15 cellular contexts compared by ENCODE assay signal in the genomic region with DNA sequence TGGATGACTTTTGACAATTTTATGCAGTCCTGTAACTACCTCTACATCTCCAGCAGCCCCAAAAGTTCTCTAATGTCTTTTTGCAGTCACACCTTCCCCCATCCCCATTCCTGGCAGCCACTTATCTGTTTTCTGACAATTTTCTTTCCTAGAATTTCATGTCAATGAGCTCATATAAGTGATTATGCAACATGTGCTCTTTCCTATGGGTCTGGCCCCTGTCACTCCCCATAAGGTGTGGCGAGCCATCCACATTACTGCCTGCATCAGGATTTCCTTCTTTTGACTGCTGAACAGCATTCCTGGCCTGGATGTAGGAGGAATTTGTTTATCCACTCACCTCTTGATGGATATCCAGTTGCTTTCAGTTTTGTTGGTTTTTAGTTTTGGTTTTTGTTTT.
DNase-seq lines count a peak whose midpoint lies in the region; ATAC-seq and TF ChIP-seq lines count a peak whose summit lies in the region.
"Had no signal": no experiment of that assay in that cellular context is flagged by ENCODE, and none has a peak within 500 bp of the region (broad histone marks: within the 10 kb centered on the region; RNA-seq: fewer than 3 reads in every experiment).

No MANE protein-coding gene starts in this region.

- ATAC-seq in GM19324 (IDR thresholded peaks at IDR 0.05; ENCODE audit: low FRiP score, unreplicated experiment) (no peak), HG02840 (IDR thresholded peaks at IDR 0.05; ENCODE audit: low FRiP score, unreplicated experiment) (no peak)

- H3K27ac ChIP-seq in mammary epithelial cell (ENCODE audit: insufficient read depth, low read depth, low read length) (no peak overlapping the region), smooth muscle cell (ENCODE audit: low read depth) (peak overlapping the region; percentile 21)
- H3K27ac ChIP-seq: BLaER1, HL-60 had no signal

- H2AFZ ChIP-seq in mammary epithelial cell (ENCODE audit: low read depth, low read length) (no peak overlapping the region), smooth muscle cell (ENCODE audit: low read depth) (no peak overlapping the region)

- peaks cover 1% of the 10 kb centered on the region for H3K9me3 Mint-ChIP-seq in MCF 10A (ENCODE audit: unreplicated experiment)

- H3K36me3 ChIP-seq in mammary epithelial cell (ENCODE audit: insufficient read depth, low read length) (no peaks in the 10 kb centered on the region), smooth muscle cell (ENCODE audit: low read depth) (no peaks in the 10 kb centered on the region)
- H3K36me3 ChIP-seq: BLaER1 had no signal

- CTCF ChIA-PET in MCF 10A (lab: Yijun Ruan, JAX), result no interaction called here
- CTCF ChIA-PET in mammary epithelial cell (lab: Charles Lee; ENCODE audit: low non-redundant PET), result no interaction called here

- no peak overlapping the region for H3K4me3 Mint-ChIP-seq in MCF 10A (ENCODE audit: unreplicated experiment)
- H3K4me3 Mint-ChIP-seq: CD14-positive monocyte; CD4-positive, alpha-beta memory T cell; H9 had no signal

- intact Hi-C loops in MCF 10A (cut with micrococcal nuclease), result loop anchor here (10.0 kb wide), 1 partner anchor 126 kb away; no protein-coding TSS in a partner anchor
- intact Hi-C loops in mammary epithelial cell (cut with micrococcal nuclease), result no loop called here

- dilution Hi-C loops in mammary epithelial cell (cut with HindIII; ENCODE audit: low sequenced_read_pairs), result no loop called here

- peak; percentile 26 for DNase-seq in MCF 10A (ENCODE audit: unreplicated experiment)
- DNase-seq in mammary epithelial cell, result no peak
- DNase-seq in epithelial cell of esophagus (ENCODE audit: low read depth), result peak; percentile 46
- peak; percentile 16 for DNase-seq in fibroblast of villous mesenchyme (ENCODE audit: low read depth)
- DNase-seq in smooth muscle cell (lab: John Stamatoyannopoulos, UW; ENCODE audit: unreplicated experiment), result no peak
- no peak for DNase-seq in DMS53 (lab: John Stamatoyannopoulos, UW)
- DNase-seq: 8988T; CD4-positive, alpha-beta memory T cell; DMS 273 treated with DMSO at 0.1 percent for 48 hours; H9 had no signal

- H3K4me1 ChIP-seq in mammary epithelial cell (ENCODE audit: insufficient read depth, low read length) (no peaks in the 10 kb centered on the region), smooth muscle cell (ENCODE audit: low read depth) (no peaks in the 10 kb centered on the region)

- no peaks in the 10 kb centered on the region for H4K20me1 ChIP-seq in mammary epithelial cell (ENCODE audit: insufficient read depth, low read length)
- no peaks in the 10 kb centered on the region for H4K20me1 ChIP-seq in smooth muscle cell (ENCODE audit: low read depth)
- H4K20me1 ChIP-seq: BLaER1 had no signal

- H3K4me1 Mint-ChIP-seq in MCF 10A (ENCODE audit: insufficient read depth, unreplicated experiment), result peaks cover 6% of the 10 kb centered on the region
- H3K4me1 Mint-ChIP-seq: CD14-positive monocyte; CD4-positive, alpha-beta memory T cell had no signal

- H3K27ac Mint-ChIP-seq in MCF 10A (ENCODE audit: low read depth, unreplicated experiment), result peak overlapping the region; percentile 11
- H3K27ac Mint-ChIP-seq: CD14-positive monocyte; CD4-positive, alpha-beta memory T cell; H9 had no signal

- peaks cover 13% of the 10 kb centered on the region for H3K9me3 ChIP-seq in mammary epithelial cell (replicated peaks; ENCODE audit: insufficient read depth, low read length)
- H3K9me3 ChIP-seq in smooth muscle cell (replicated peaks; ENCODE audit: low read depth), result no peaks in the 10 kb centered on the region

- no peak overlapping the region for H3K4me2 ChIP-seq in mammary epithelial cell (ENCODE audit: insufficient read depth, low read depth, low read length)
- no peak overlapping the region for H3K4me2 ChIP-seq in smooth muscle cell
- H3K4me2 ChIP-seq: BLaER1 had no signal

- POLR2A ChIA-PET in MCF 10A (lab: Yijun Ruan, JAX), result interaction anchor here (0.7 to 1.9 kb wide), 2 partner anchors 10 to 46 kb away, joined by 3 to 7 read pairs; no protein-coding TSS in a partner anchor

- H3K27me3 ChIP-seq in mammary epithelial cell (ENCODE audit: insufficient read depth, low read length) (no peaks in the 10 kb centered on the region), smooth muscle cell (ENCODE audit: low read depth) (no peaks in the 10 kb centered on the region)
- H3K27me3 ChIP-seq: BLaER1 had no signal

- H3K27me3 Mint-ChIP-seq in MCF 10A (ENCODE audit: insufficient read depth, unreplicated experiment), result no peaks in the 10 kb centered on the region
- H3K27me3 Mint-ChIP-seq: CD4-positive, alpha-beta memory T cell had no signal

- H3K79me2 ChIP-seq in mammary epithelial cell (ENCODE audit: insufficient read depth, low read length) (no peaks in the 10 kb centered on the region), smooth muscle cell (ENCODE audit: low read depth) (no peaks in the 10 kb centered on the region)

- H3K36me3 Mint-ChIP-seq in MCF 10A (ENCODE audit: insufficient read depth, unreplicated experiment), result no peaks in the 10 kb centered on the region
- H3K36me3 Mint-ChIP-seq: CD14-positive monocyte; CD4-positive, alpha-beta memory T cell had no signal

- H3K9ac ChIP-seq in mammary epithelial cell (ENCODE audit: insufficient read depth, low read length) (no peak overlapping the region), smooth muscle cell (ENCODE audit: low read depth) (no peak overlapping the region)
- H3K9ac ChIP-seq: BLaER1 had no signal

- no peak for TF ChIP-seq CTCF in MCF 10A (IDR thresholded peaks at IDR 0.05; ENCODE audit: unreplicated experiment)
- TF ChIP-seq CTCF in mammary epithelial cell (conservative IDR thresholded peaks at IDR 0.05 in 1 of 2, IDR thresholded peaks at IDR 0.05 in 1 of 2; ENCODE audit: extremely low read depth in 1 of 2, insufficient read depth in 1 of 2, low read depth in 1 of 2, low read length in 2 of 2), result no peak
- no peak for TF ChIP-seq CTCF in epithelial cell of esophagus (IDR thresholded peaks at IDR 0.05; ENCODE audit: insufficient read depth, low read depth, low read length, missing control alignments)
- TF ChIP-seq CTCF in fibroblast of villous mesenchyme (IDR thresholded peaks at IDR 0.05; ENCODE audit: insufficient read depth, low read depth, low read length), result no peak
- no peak for TF ChIP-seq CTCF in smooth muscle cell (IDR thresholded peaks at IDR 0.05; ENCODE audit: borderline replicate concordance, insufficient read depth, poor library complexity, severe bottlenecking)

- WGBS in mammary epithelial cell (ENCODE audit: low coverage, missing lambda C conversion rate), result 27% methylated on average over 1 of the region's 1 CpG
- WGBS in smooth muscle cell (ENCODE audit: low lambda C conversion rate), result 87% methylated on average over 1 of the region's 1 CpG

- in situ Hi-C loops in mammary epithelial cell (cut with MboI; ENCODE audit: low sequenced_read_pairs in 2 of 2), result no loop called here

- H3K4me3 ChIP-seq in mammary epithelial cell (replicated peaks in 1 of 3; ENCODE audit: insufficient read depth in 1 of 3, low read depth in 2 of 3, low read length in 3 of 3) (no peak overlapping the region), epithelial cell of esophagus (ENCODE audit: low read length) (no peak overlapping the region), fibroblast of villous mesenchyme (ENCODE audit: low read depth, low read length) (no peak overlapping the region), smooth muscle cell (no peak overlapping the region)
- H3K4me3 ChIP-seq: BLaER1 had no signal

- H3F3A ChIP-seq in smooth muscle cell (ENCODE audit: low read depth), result no peaks in the 10 kb centered on the region

- BruUV-seq in MCF 10A (replicated peaks; lab: Mats Ljungman, UMichigan) (no TSS peak), mammary epithelial cell (replicated peaks; lab: Mats Ljungman, UMichigan) (no TSS peak)

Comparison
In these comparisons a context has a peak if more than half of its experiments do, and no peak if none do; other contexts are left out.
1. DNase-seq: peak in MCF 10A (single experiment), epithelial cell of esophagus (single experiment) and fibroblast of villous mesenchyme (single experiment); none in mammary epithelial cell (single experiment), smooth muscle cell (single experiment) and DMS53 (single experiment).